9 cellular contexts compared by ENCODE assay signal in genomic region chr6:127146935-127147334, GRCh38. TPM values are rescaled to one million over a fixed set of nuclear protein-coding genes. Genes with fewer than 3 reads are reported as not detected.
A peak's percentile ranks its signal among the peaks of the same experiment; 100 is the strongest.
DNase-seq lines count a peak whose midpoint lies in the region; ATAC-seq, FAIRE-seq and TF ChIP-seq lines count a peak whose summit lies in the region.
"Had no signal": no experiment of that assay in that cellular context is flagged by ENCODE, and none has a peak within 500 bp of the region (broad histone marks: within the 10 kb centered on the region; RNA-seq: fewer than 3 reads in every experiment).

No MANE protein-coding gene starts in this region.

- H3K4me3 ChIP-seq in AG04450 (ENCODE audit: low read depth, low read length), result no peak overlapping the region
- no peak overlapping the region for H3K4me3 ChIP-seq in bronchial epithelial cell (ENCODE audit: low read depth, low read length)
- no peak overlapping the region for H3K4me3 ChIP-seq in left lung
- H3K4me3 ChIP-seq: Peyer's patch had no signal

- no peak for TF ChIP-seq CTCF in AG04450 (IDR thresholded peaks at IDR 0.05; ENCODE audit: low read depth, low read length)
- no peak for TF ChIP-seq CTCF in bronchial epithelial cell (IDR thresholded peaks at IDR 0.05; ENCODE audit: insufficient read depth, low read length, severe bottlenecking)
- no peak for TF ChIP-seq CTCF in left lung (IDR thresholded peaks at IDR 0.05)

- H3K27ac ChIP-seq in AG04450 (ENCODE audit: low read depth, low read length), result no peak overlapping the region
- no peak overlapping the region for H3K27ac ChIP-seq in left lung
- H3K27ac ChIP-seq: Peyer's patch had no signal

- no peaks in the 10 kb centered on the region for H3K4me1 Mint-ChIP-seq in natural killer cell treated with Interleukin-12 subunit alpha and Interleukin-12 subunit beta and Interleukin-15 and Interleukin-18, amount 100 ng/mL, for 72 hours (ENCODE audit: low read depth in 2 of 2)
- no peaks in the 10 kb centered on the region for H3K4me1 Mint-ChIP-seq in activated CD4-positive, alpha-beta T cell treated with anti-CD3 and anti-CD28 coated beads for 36 hours
- no peaks in the 10 kb centered on the region for H3K4me1 Mint-ChIP-seq in activated CD4-positive, alpha-beta T cell treated with anti-CD3 and anti-CD28 coated beads, Interleukin-2, amount 10 ng/mL, durations not matched to agents 24 days and 14 days

- POLR2A ChIA-PET in AG04450 (lab: Yijun Ruan, JAX), result no interaction called here
- POLR2A ChIA-PET in activated CD4-positive, alpha-beta T cell treated with anti-CD3 and anti-CD28 coated beads for 36 hours (lab: Charles Lee), result no interaction called here

- H3K27me3 Mint-ChIP-seq in natural killer cell treated with Interleukin-12 subunit alpha and Interleukin-12 subunit beta and Interleukin-15 and Interleukin-18, amount 100 ng/mL, for 72 hours, result peaks cover 3 to 23% of the 10 kb centered on the region in 2 donors
- H3K27me3 Mint-ChIP-seq in activated CD4-positive, alpha-beta T cell treated with anti-CD3 and anti-CD28 coated beads for 36 hours, result peaks cover 16% of the 10 kb centered on the region
- peaks cover 17% of the 10 kb centered on the region for H3K27me3 Mint-ChIP-seq in activated CD4-positive, alpha-beta T cell treated with anti-CD3 and anti-CD28 coated beads, Interleukin-2, amount 10 ng/mL, durations not matched to agents 24 days and 14 days

- H3K36me3 Mint-ChIP-seq in natural killer cell treated with Interleukin-12 subunit alpha and Interleukin-12 subunit beta and Interleukin-15 and Interleukin-18, amount 100 ng/mL, for 72 hours, result no peaks in the 10 kb centered on the region
- no peaks in the 10 kb centered on the region for H3K36me3 Mint-ChIP-seq in activated CD4-positive, alpha-beta T cell treated with anti-CD3 and anti-CD28 coated beads for 36 hours (ENCODE audit: low read depth)
- no peaks in the 10 kb centered on the region for H3K36me3 Mint-ChIP-seq in activated CD4-positive, alpha-beta T cell treated with anti-CD3 and anti-CD28 coated beads, Interleukin-2, amount 10 ng/mL, durations not matched to agents 24 days and 14 days (ENCODE audit: low read depth)

- peaks cover 3% of the 10 kb centered on the region for H3K9me3 Mint-ChIP-seq in natural killer cell treated with Interleukin-12 subunit alpha and Interleukin-12 subunit beta and Interleukin-15 and Interleukin-18, amount 100 ng/mL, for 72 hours
- no peaks in the 10 kb centered on the region for H3K9me3 Mint-ChIP-seq in activated CD4-positive, alpha-beta T cell treated with anti-CD3 and anti-CD28 coated beads for 36 hours (ENCODE audit: low read depth)
- H3K9me3 Mint-ChIP-seq in activated CD4-positive, alpha-beta T cell treated with anti-CD3 and anti-CD28 coated beads, Interleukin-2, amount 10 ng/mL, durations not matched to agents 24 days and 14 days, result no peaks in the 10 kb centered on the region

- H3K9me3 ChIP-seq in AG04450 (ENCODE audit: control insufficient read depth, insufficient read depth, low read length), result no peaks in the 10 kb centered on the region
- H3K9me3 ChIP-seq in left lung, result no peaks in the 10 kb centered on the region
- H3K9me3 ChIP-seq: Peyer's patch had no signal

- H3K27ac Mint-ChIP-seq in natural killer cell treated with Interleukin-12 subunit alpha and Interleukin-12 subunit beta and Interleukin-15 and Interleukin-18, amount 100 ng/mL, for 72 hours, result no peak overlapping the region
- no peak overlapping the region for H3K27ac Mint-ChIP-seq in activated CD4-positive, alpha-beta T cell treated with anti-CD3 and anti-CD28 coated beads for 36 hours
- no peak overlapping the region for H3K27ac Mint-ChIP-seq in activated CD4-positive, alpha-beta T cell treated with anti-CD3 and anti-CD28 coated beads, Interleukin-2, amount 10 ng/mL, durations not matched to agents 24 days and 14 days

- ATAC-seq in left lung, result peak; percentile 62
- no peak for ATAC-seq in natural killer cell treated with Interleukin-12 subunit alpha and Interleukin-12 subunit beta and Interleukin-15 and Interleukin-18, amount 100 ng/mL, for 72 hours
- no peak for ATAC-seq in activated CD4-positive, alpha-beta T cell treated with anti-CD3 and anti-CD28 coated beads for 36 hours

- CTCF ChIA-PET in AG04450 (lab: Charles Lee), result interaction anchor here (1.5 kb wide), 1 partner anchor 40 kb away, joined by 3 read pairs; no protein-coding TSS in a partner anchor
- CTCF ChIA-PET in activated CD4-positive, alpha-beta T cell treated with anti-CD3 and anti-CD28 coated beads for 36 hours (lab: Charles Lee), result no interaction called here

- intact Hi-C loops in left lung (cut with DNase I), result no loop called here
- intact Hi-C loops in activated CD4-positive, alpha-beta T cell treated with anti-CD3 and anti-CD28 coated beads for 36 hours (cut with DNase I, micrococcal nuclease), result no loop called here
- intact Hi-C loops in activated CD4-positive, alpha-beta T cell treated with anti-CD3 and anti-CD28 coated beads, Interleukin-2, amount 10 ng/mL, durations not matched to agents 24 days and 14 days (cut with micrococcal nuclease), result no loop called here

- no peaks in the 10 kb centered on the region for H3K4me1 ChIP-seq in left lung
- H3K4me1 ChIP-seq: Peyer's patch had no signal

- H3K27me3 ChIP-seq in AG04450 (ENCODE audit: control insufficient read depth, insufficient read depth, low read length) (no peaks in the 10 kb centered on the region), bronchial epithelial cell (ENCODE audit: control insufficient read depth, insufficient read depth, low read length) (no peaks in the 10 kb centered on the region), left lung (no peaks in the 10 kb centered on the region)
- H3K27me3 ChIP-seq: Peyer's patch had no signal

- H3K36me3 ChIP-seq in bronchial epithelial cell (ENCODE audit: control insufficient read depth, insufficient read depth, low read length), result no peaks in the 10 kb centered on the region
- no peaks in the 10 kb centered on the region for H3K36me3 ChIP-seq in left lung
- H3K36me3 ChIP-seq: Peyer's patch had no signal

- FAIRE-seq in bronchial epithelial cell (lab: Jason Lieb, UNC), result no peak

- DNase-seq in AG04450 (ENCODE audit: low read depth, low spot score) (peak; percentile 32), HS-27A (ENCODE audit: low read depth) (peak; percentile 66), bronchial epithelial cell (ENCODE audit: low read depth) (peak; percentile 69), left lung (peak in 1 of 2 donors; percentile 32), NCI-H1930 (lab: John Stamatoyannopoulos, UW) (no peak)
- DNase-seq in natural killer cell treated with Interleukin-12 subunit alpha and Interleukin-12 subunit beta and Interleukin-15 and Interleukin-18, amount 100 ng/mL, for 72 hours (ENCODE audit: low spot score), result no peak
- DNase-seq in activated CD4-positive, alpha-beta T cell treated with anti-CD3 and anti-CD28 coated beads for 36 hours, result no peak
- DNase-seq in activated CD4-positive, alpha-beta T cell treated with anti-CD3 and anti-CD28 coated beads, Interleukin-2, amount 10 ng/mL, durations not matched to agents 24 days and 14 days, result no peak
- DNase-seq: Peyer's patch had no signal

- H3K4me3 Mint-ChIP-seq in natural killer cell treated with Interleukin-12 subunit alpha and Interleukin-12 subunit beta and Interleukin-15 and Interleukin-18, amount 100 ng/mL, for 72 hours, result no peak overlapping the region
- no peak overlapping the region for H3K4me3 Mint-ChIP-seq in activated CD4-positive, alpha-beta T cell treated with anti-CD3 and anti-CD28 coated beads for 36 hours
- H3K4me3 Mint-ChIP-seq in activated CD4-positive, alpha-beta T cell treated with anti-CD3 and anti-CD28 coated beads, Interleukin-2, amount 10 ng/mL, durations not matched to agents 24 days and 14 days, result no peak overlapping the region

RNA-seq across cellular contexts. Expression of gene RSPO3, which starts 28.5 kb away (rescaled TPM):
- not detected in 2 replicates for polyA plus RNA-seq in AG04450 (2011; rRNA removed)
- not detected in 2 replicates for polyA minus RNA-seq in AG04450 (2011; rRNA and poly(A)+ RNA removed)
- total RNA-seq in bronchial epithelial cell (not detected in 2 replicates), left lung (10 to 100 TPM in 1 of 2 donors, 1 to 10 TPM in 1; 4.9 to 12.9 TPM)
- total RNA-seq in natural killer cell treated with Interleukin-12 subunit alpha and Interleukin-12 subunit beta and Interleukin-15 and Interleukin-18, amount 100 ng/mL, for 72 hours, result not detected
- not detected for total RNA-seq in activated CD4-positive, alpha-beta T cell treated with anti-CD3 and anti-CD28 coated beads for 36 hours
- total RNA-seq in activated CD4-positive, alpha-beta T cell treated with anti-CD3 and anti-CD28 coated beads, Interleukin-2, amount 10 ng/mL, durations not matched to agents 24 days and 14 days, result not detected in 2 replicates

Comparison
In these comparisons a context has a peak if more than half of its experiments do, and no peak if none do; other contexts are left out.
1. DNase-seq: peak in AG04450 (single experiment), HS-27A (single experiment) and bronchial epithelial cell (single experiment); none in natural killer cell treated with Interleukin-12 subunit alpha and Interleukin-12 subunit beta and Interleukin-15 and Interleukin-18, amount 100 ng/mL, for 72 hours (single experiment), NCI-H1930 (0 of 2), activated CD4-positive, alpha-beta T cell treated with anti-CD3 and anti-CD28 coated beads for 36 hours (single experiment) and activated CD4-positive, alpha-beta T cell treated with anti-CD3 and anti-CD28 coated beads, Interleukin-2, amount 10 ng/mL, durations not matched to agents 24 days and 14 days (single experiment).